In the genomic region with DNA sequence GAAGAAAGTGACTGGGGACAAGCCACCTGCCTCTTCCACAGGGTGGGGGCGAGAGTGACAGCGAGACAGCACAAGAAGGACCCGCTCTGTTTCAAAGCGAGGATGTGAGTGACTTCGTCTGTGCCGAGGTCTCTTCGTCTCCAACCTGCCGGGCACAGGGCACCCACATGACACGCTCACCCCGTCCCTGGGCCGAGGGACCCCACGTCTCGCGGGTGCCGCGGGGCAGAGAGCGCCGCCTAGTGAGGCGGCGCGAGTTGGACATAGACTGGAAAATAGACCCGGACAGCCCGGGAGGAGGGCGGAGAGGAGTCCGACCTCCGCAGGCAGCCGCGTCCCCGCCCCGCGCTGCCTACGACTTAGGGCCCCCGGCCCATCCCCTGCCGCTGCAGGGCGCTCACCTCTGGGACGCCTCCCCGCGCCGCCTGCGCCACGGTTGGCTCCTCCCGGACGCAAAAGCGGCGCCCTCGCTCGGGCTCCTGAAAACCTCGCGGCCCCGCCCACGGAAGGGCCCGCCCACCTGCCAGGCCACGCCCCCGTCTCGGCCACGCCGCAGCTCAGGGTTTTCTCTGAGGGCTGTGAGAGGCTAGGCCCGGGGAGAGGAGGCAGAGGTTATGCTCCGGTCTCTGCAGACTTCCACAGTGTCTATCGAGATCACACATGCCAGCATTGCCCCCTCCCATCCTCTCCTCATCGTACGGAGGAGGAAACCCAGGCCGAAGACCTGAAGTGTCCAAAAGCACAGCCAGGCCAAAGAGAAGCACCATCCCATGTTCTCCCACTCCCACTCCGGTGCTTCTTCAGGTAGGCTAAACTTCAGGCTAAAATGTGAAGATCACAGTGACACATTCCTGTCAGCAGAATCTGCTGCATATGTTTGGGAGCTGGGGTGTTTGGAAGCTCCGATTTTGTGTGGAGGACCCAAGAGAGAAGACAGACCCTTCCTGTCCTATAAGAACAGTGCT, we compare ENCODE assay signal across 8 cellular contexts. TPM values are rescaled to one million over a fixed set of nuclear protein-coding genes. Genes with fewer than 3 reads are reported as not detected.
A peak's percentile ranks its signal among the peaks of the same experiment; 100 is the strongest.
DNase-seq lines count a peak whose midpoint lies in the region; TF ChIP-seq lines count a peak whose summit lies in the region.

Gene TLR5 (minus strand): TSS at position 454 of the 965 bp plus-strand sequence. CDS start 30,217 bp downstream, outside the sequence.

- H3K9me3 ChIP-seq in SJSA1 (replicated peaks) = no peaks in the 10 kb centered on the region
- H3K9me3 ChIP-seq in osteoblast (ENCODE audit: low read depth, low read length) = peaks cover 4% of the 10 kb centered on the region
- H3K9me3 ChIP-seq in thymus (ENCODE audit: control insufficient read depth) = peaks cover 1% of the 10 kb centered on the region

- DNase-seq in EL = peak; percentile 69
- DNase-seq in H4 (ENCODE audit: low spot score) = peak; percentile 63
- DNase-seq in LoVo (ENCODE audit: low spot score) = peak; percentile 89
- DNase-seq in SJSA1 (ENCODE audit: low read depth in 1 of 2, low spot score in 2 of 2) = peak; percentile 71 to 83
- DNase-seq in activated naive CD4-positive, alpha-beta T cell (lab: John Stamatoyannopoulos, UW) = peak; percentile 70 to 90 (median 78)
- peak; percentile 77 for DNase-seq in glutamatergic neuron
- DNase-seq in osteoblast (ENCODE audit: insufficient read length, low spot score, missing footprints) = peak; percentile 94

- no peaks in the 10 kb centered on the region for H3K36me3 Mint-ChIP-seq in glutamatergic neuron (ENCODE audit: unreplicated experiment)

- H3K9me3 Mint-ChIP-seq in glutamatergic neuron (ENCODE audit: unreplicated experiment) = peaks cover 1% of the 10 kb centered on the region

- peaks cover 4% of the 10 kb centered on the region for H3K27me3 Mint-ChIP-seq in glutamatergic neuron (ENCODE audit: unreplicated experiment)

- H3K27ac ChIP-seq in SJSA1 (no peak within 1 kb of the TSS), osteoblast (ENCODE audit: low read depth, low read length) (no peak within 1 kb of the TSS), thymus (ENCODE audit: low read depth) (peak within 1 kb of the TSS; percentile 64)

- peak within 1 kb of the TSS; percentile 64 for H2AFZ ChIP-seq in osteoblast (ENCODE audit: low read length)

- 8% methylated on average over 65 of the region's 65 CpGs for WGBS in thymus

- no peaks in the 10 kb centered on the region for H4K20me1 ChIP-seq in osteoblast (ENCODE audit: insufficient read depth, low read length)

- no peaks in the 10 kb centered on the region for H3K27me3 ChIP-seq in SJSA1 (replicated peaks)
- H3K27me3 ChIP-seq in osteoblast (ENCODE audit: insufficient read depth, low read length) = peaks cover 15% of the 10 kb centered on the region
- H3K27me3 ChIP-seq in thymus (ENCODE audit: control insufficient read depth, insufficient read depth) = no peaks in the 10 kb centered on the region

- H3K36me3 ChIP-seq in SJSA1 (no peaks in the 10 kb centered on the region), osteoblast (ENCODE audit: insufficient read depth, low read length) (no peaks in the 10 kb centered on the region), thymus (ENCODE audit: control insufficient read depth, insufficient read depth) (no peaks in the 10 kb centered on the region)

- peak within 1 kb of the TSS; percentile 80 for H3K4me3 Mint-ChIP-seq in glutamatergic neuron (ENCODE audit: unreplicated experiment)

- no peak within 1 kb of the TSS for H3K27ac Mint-ChIP-seq in glutamatergic neuron (ENCODE audit: unreplicated experiment)

- peaks cover 41% of the 10 kb centered on the region for H3K4me1 ChIP-seq in SJSA1 (replicated peaks)
- H3K4me1 ChIP-seq in osteoblast (ENCODE audit: insufficient read depth, low read length) = peaks cover 3% of the 10 kb centered on the region
- peaks cover 10% of the 10 kb centered on the region for H3K4me1 ChIP-seq in thymus (ENCODE audit: control insufficient read depth, insufficient read depth, low read length)

- H3K79me2 ChIP-seq in osteoblast (ENCODE audit: insufficient read depth, low read length) = no peaks in the 10 kb centered on the region

- peak within 1 kb of the TSS; percentile 71 for H3K4me2 ChIP-seq in osteoblast (ENCODE audit: insufficient read depth, low read length)

- TF ChIP-seq CTCF in glutamatergic neuron (IDR thresholded peaks at IDR 0.05; ENCODE audit: partially characterized antibody, unreplicated experiment) (peak; percentile 76), osteoblast (IDR thresholded peaks at IDR 0.05; ENCODE audit: extremely low read depth, low read depth, low read length) (peak; percentile 58)

- peaks cover 3% of the 10 kb centered on the region for H3K4me1 Mint-ChIP-seq in glutamatergic neuron (ENCODE audit: low read depth, unreplicated experiment)

- H3K4me3 ChIP-seq in SJSA1 (peak within 1 kb of the TSS; percentile 64), osteoblast (ENCODE audit: insufficient read depth, low read length) (peak within 1 kb of the TSS; percentile 74), thymus (ENCODE audit: low read length) (peak within 1 kb of the TSS; percentile 51)

RNA-seq across cellular contexts. Expression of gene TLR5, which starts in this region (rescaled TPM):
- 2.1 TPM in 1 of 2 replicates, not detected in the other for total RNA-seq in H4 (2014; rRNA removed; shearing (Covaris generic))
- total RNA-seq in SJSA1 (2014; rRNA removed; shearing (Covaris generic)) = 1.7 and 2.4 TPM in 2 replicates
- not detected for total RNA-seq in glutamatergic neuron (ENCODE audit: unreplicated experiment)
- under 0.01 and 0.88 TPM in 2 replicates for total RNA-seq in osteoblast
- 3.4 TPM for polyA plus RNA-seq in thymus

Comparison
In these comparisons a context has a peak if more than half of its experiments do, and no peak if none do; other contexts are left out.
1. Peak in DNase-seq in glutamatergic neuron; RNA of the gene not detected or under 1 TPM.
2. Peak in DNase-seq, H3K4me3 ChIP-seq and H3K4me2 ChIP-seq in osteoblast; RNA of the gene not detected or under 1 TPM.